10 cellular contexts compared by ENCODE assay signal in genomic region chr7:136014659-136015058, GRCh38.
"Had no signal": no experiment of that assay in that cellular context is flagged by ENCODE, and none has a peak within 500 bp of the region (broad histone marks: within the 10 kb centered on the region; RNA-seq: fewer than 3 reads in every experiment).

No MANE protein-coding gene starts in this region.

- ATAC-seq: HCT116, K562 had no signal

- H3K36me3 ChIP-seq: HAP-1 had no signal

- FAIRE-seq: K562 had no signal

- DNase-seq: GM23248, GOT3, H7, HFFc6, IMR-90, KG1 had no signal

- H3K9me3 ChIP-seq: HAP-1 had no signal

- H3K4me3 ChIP-seq: GM23248, HAP-1, K562 had no signal

- H3K27ac ChIP-seq: GM23248, HL-60 had no signal

- H3K4me1 ChIP-seq: HAP-1 had no signal
